ENCODE assay signal across 8 cellular contexts in genomic region chr7:141654551-141654950, GRCh38. TPM values are rescaled to one million over a fixed set of nuclear protein-coding genes. Genes with fewer than 3 reads are reported as not detected.
DNase-seq lines count a peak whose midpoint lies in the region; ATAC-seq, FAIRE-seq and TF ChIP-seq lines count a peak whose summit lies in the region.

No MANE protein-coding gene starts in this region.

- H3K36me3 ChIP-seq in colonic mucosa (no peaks in the 10 kb centered on the region), HepG2 (replicated peaks in 1 of 2; ENCODE audit: control insufficient read depth in 1 of 2, insufficient read depth in 2 of 2, low read length in 2 of 2) (peaks cover 7 to 8% of the 10 kb centered on the region in 2 experiments; a peak in 3 of 5 replicates)

- TF ChIP-seq CTCF in colonic mucosa (IDR thresholded peaks at IDR 0.05) (peak; percentile 55), HepG2 (CRISPR knock-in tag; IDR thresholded peaks at IDR 0.05) (peak; percentile 89)

- FAIRE-seq in HepG2 (lab: Jason Lieb, UNC), result peak; percentile 75

- POLR2A ChIA-PET in HepG2 (lab: Yijun Ruan, JAX), result interaction anchor here (1.0 kb wide), 1 partner anchor 48 kb away, joined by 3 read pairs; no protein-coding TSS in a partner anchor

- H3K4me2 ChIP-seq in HepG2 (ENCODE audit: low read depth, low read length), result no peak overlapping the region

- peak; percentile 62; the same call in 1 of the 2 replicates for TF ChIP-seq RAD21 in HepG2 (CRISPR knock-in tag; IDR thresholded peaks at IDR 0.05)

- BruUV-seq in HepG2 (replicated peaks; lab: Mats Ljungman, UMichigan), result no TSS peak

- ATAC-seq in GM19023 (IDR thresholded peaks at IDR 0.05; ENCODE audit: unreplicated experiment) (peak; percentile 76), HG03139 (IDR thresholded peaks at IDR 0.05; ENCODE audit: unreplicated experiment) (peak; percentile 88), HepG2 (peak; percentile 94)

- H2AFZ ChIP-seq in HepG2 (ENCODE audit: low read length), result no peak overlapping the region

- intact Hi-C loops in colonic mucosa (cut with DNase I) (no loop called here), HepG2 (cut with micrococcal nuclease; ENCODE audit: unreplicated experiment) (loop anchor here (1.0 to 5.0 kb wide), 5 partner anchors 47 to 637 kb away; partner anchors contain the start of gene SSBP1)

- no peaks in the 10 kb centered on the region; the same call in 1 of the 2 replicates for H4K20me1 ChIP-seq in HepG2 (ENCODE audit: insufficient read depth, low read length)

- H3K9me3 ChIP-seq in colonic mucosa, result no peaks in the 10 kb centered on the region
- no peaks in the 10 kb centered on the region for H3K9me3 ChIP-seq in HepG2 (ENCODE audit: low read length)

- H3K4me1 ChIP-seq in colonic mucosa (no peaks in the 10 kb centered on the region), HepG2 (ENCODE audit: insufficient read depth, low read length) (no peaks in the 10 kb centered on the region)

- in situ Hi-C loops in HepG2 (cut with HindIII; ENCODE audit: extremely low pct_ligation_motif_present, low pct_unique_long_range_greater_than_20kb), result loop anchor here (10.0 kb wide), 1 partner anchor 80 kb away; the partner anchor contains the start of gene SSBP1

- no peaks in the 10 kb centered on the region for H3K27me3 ChIP-seq in colonic mucosa
- H3K27me3 ChIP-seq in HepG2 (ENCODE audit: control insufficient read depth in 1 of 2, insufficient read depth in 2 of 2, low read length in 2 of 2), result no peaks in the 10 kb centered on the region

- TF ChIP-seq EP300 in HepG2 (IDR thresholded peaks at IDR 0.05; ENCODE audit: low read depth in 2 of 2, low read length in 2 of 2) (no peak), HepG2 (CRISPR knock-in tag; IDR thresholded peaks at IDR 0.05; ENCODE audit: borderline replicate concordance) (no peak)

- no peak overlapping the region for H3K27ac ChIP-seq in colonic mucosa
- H3K27ac ChIP-seq in HepG2 (ENCODE audit: extremely low read length, insufficient read depth, low read length), result no peak overlapping the region

- H3K9ac ChIP-seq in colonic mucosa (ENCODE audit: low read depth in 2 of 2, low read length in 2 of 2) (no peak overlapping the region), HepG2 (ENCODE audit: insufficient read depth, low read depth, low read length) (no peak overlapping the region)

- 54% methylated on average over 3 of the region's 3 CpGs for WGBS in HepG2 (ENCODE audit: low lambda C conversion rate)

- CTCF ChIA-PET in HepG2 (lab: Yijun Ruan, JAX; ENCODE audit: low intra/inter-chr PET ratio, low total read pairs), result interaction anchor here (0.8 to 2.5 kb wide), 5 partner anchors 21 to 131 kb away, joined by 3 to 16 read pairs (median 4); partner anchors contain the start of gene SSBP1

- no peak overlapping the region for H3K4me3 ChIP-seq in colonic mucosa
- no peak overlapping the region for H3K4me3 ChIP-seq in HepG2 (replicated peaks in 1 of 3; ENCODE audit: insufficient read depth in 1 of 3, low read depth in 2 of 3, low read length in 3 of 3)

- TF ChIP-seq POLR2A in HepG2 (IDR thresholded peaks at IDR 0.05; ENCODE audit: insufficient read depth in 1 of 2, low read depth in 2 of 2, low read length in 2 of 2), result no peak

- no peaks in the 10 kb centered on the region for H3K79me2 ChIP-seq in HepG2 (ENCODE audit: insufficient read depth, low read length)

- DNase-seq in AG20443 (ENCODE audit: low spot score) (peak; percentile 70), NCI-H2227 treated with DMSO at 0.1 percent for 48 hours (lab: John Stamatoyannopoulos, UW) (peak; percentile 86), colonic mucosa (peak; percentile 71), HepG2 (ENCODE audit: low spot score) (peak; percentile 70)
- DNase-seq in activated CD4-positive, CD25-positive, alpha-beta regulatory T cell treated with anti-CD3 and anti-CD28 coated beads, Interleukin-2, amount 50 U/mL, for 16 hours (ENCODE audit: low read depth, low spot score), result peak; percentile 36
- peak; percentile 23 for DNase-seq in stimulated activated CD8-positive, alpha-beta memory T cell treated with anti-CD3 and anti-CD28 coated beads, Interleukin-4, amount 100 ng/mL, for 24 hours (ENCODE audit: low read depth)

TF ChIP-seq in HepG2, 621 proteins besides CTCF, POLR2A, EP300 and RAD21 (continues in another document):
- 0 out of 2 replicates have a peak, but pooled peaks have one; percentile 21 for TF ChIP-seq ZMYM4 (CRISPR knock-in tag; IDR thresholded peaks at IDR 0.05)

RNA-seq across cellular contexts. Expression of gene DENND11, which starts 47.4 kb away (rescaled TPM):
- total RNA-seq in colonic mucosa (10 to 100 TPM; 32.3 to 38.1 TPM), HepG2 (2016; rRNA removed; fragmentation: Illumina TruSeq; extraction: Trizol) (10.5 and 12.5 TPM in 2 replicates)
- 0.91 and 1.1 TPM in 2 replicates for total RNA-seq in HepG2 (2016; cell fraction: cytosol; rRNA removed; fragmentation: Illumina TruSeq; extraction: Trizol; ENCODE audit: low read depth)
- total RNA-seq in HepG2 (2016; cell fraction: insoluble cytoplasmic fraction; rRNA removed; fragmentation: Illumina TruSeq; extraction: Trizol), result 11.0 and 11.5 TPM in 2 replicates
- 3.4 and 4.2 TPM in 2 replicates for total RNA-seq in HepG2 (2016; cell fraction: membrane; rRNA removed; fragmentation: Illumina TruSeq; extraction: Trizol)
- 14.7 and 16.1 TPM in 2 replicates for total RNA-seq in HepG2 (2016; cell fraction: nucleus; rRNA removed; fragmentation: Illumina TruSeq; extraction: Trizol)
- 7.1 and 8.6 TPM in 2 replicates for polyA plus RNA-seq in HepG2 (2011; rRNA removed)
- 3.2 and 3.4 TPM in 2 replicates for polyA plus RNA-seq in HepG2 (2011; cell fraction: cytosol; rRNA removed)
- 21.3 and 27.5 TPM in 2 replicates for polyA plus RNA-seq in HepG2 (2011; cell fraction: nucleus; rRNA removed)
- 7.6 and 8.6 TPM in 2 replicates for polyA plus RNA-seq in HepG2 (2012)
- polyA plus RNA-seq in HepG2 (2016; cell fraction: cytosol; fragmentation: Illumina TruSeq; extraction: Trizol; ENCODE audit: low read depth), result 0.69 and 0.88 TPM in 2 replicates
- 7.0 and 7.3 TPM in 2 replicates for polyA plus RNA-seq in HepG2 (2016; cell fraction: insoluble cytoplasmic fraction; fragmentation: Illumina TruSeq; extraction: Trizol; ENCODE audit: low read depth)
- polyA plus RNA-seq in HepG2 (2016; cell fraction: membrane; fragmentation: Illumina TruSeq; extraction: Trizol; ENCODE audit: low read depth), result 1.3 and 1.4 TPM in 2 replicates
- 15.7 and 16.4 TPM in 2 replicates for polyA plus RNA-seq in HepG2 (2016; cell fraction: nucleus; fragmentation: Illumina TruSeq; extraction: Trizol; ENCODE audit: insufficient read depth, low read depth)
- 11.8 and 13.6 TPM in 2 replicates for polyA minus RNA-seq in HepG2 (2011; rRNA and poly(A)+ RNA removed; ENCODE audit: low replicate concordance)
- 3.6 and 5.0 TPM in 2 replicates for polyA minus RNA-seq in HepG2 (2011; cell fraction: cytosol; rRNA and poly(A)+ RNA removed)
- 22.7 and 28.0 TPM in 2 replicates for polyA minus RNA-seq in HepG2 (2011; cell fraction: nucleus; rRNA and poly(A)+ RNA removed)

RNA-seq across cellular contexts. Expression of gene WEE2, which starts 53.6 kb away (rescaled TPM):
- total RNA-seq in colonic mucosa (not detected), HepG2 (2016; rRNA removed; fragmentation: Illumina TruSeq; extraction: Trizol) (not detected in 2 replicates)
- not detected in 2 replicates for total RNA-seq in HepG2 (2016; cell fraction: cytosol; rRNA removed; fragmentation: Illumina TruSeq; extraction: Trizol; ENCODE audit: low read depth)
- total RNA-seq in HepG2 (2016; cell fraction: insoluble cytoplasmic fraction; rRNA removed; fragmentation: Illumina TruSeq; extraction: Trizol), result not detected in 2 replicates
- total RNA-seq in HepG2 (2016; cell fraction: membrane; rRNA removed; fragmentation: Illumina TruSeq; extraction: Trizol), result not detected in 2 replicates
- not detected in 2 replicates for total RNA-seq in HepG2 (2016; cell fraction: nucleus; rRNA removed; fragmentation: Illumina TruSeq; extraction: Trizol)
- not detected in 2 replicates for polyA plus RNA-seq in HepG2 (2011; rRNA removed)
- polyA plus RNA-seq in HepG2 (2011; cell fraction: cytosol; rRNA removed), result not detected in 2 replicates
- polyA plus RNA-seq in HepG2 (2011; cell fraction: nucleus; rRNA removed), result 0.09 TPM in 1 of 2 replicates, not detected in the other
- 0.04 TPM in 1 of 2 replicates, not detected in the other for polyA plus RNA-seq in HepG2 (2012)
- polyA plus RNA-seq in HepG2 (2016; cell fraction: cytosol; fragmentation: Illumina TruSeq; extraction: Trizol; ENCODE audit: low read depth), result not detected in 2 replicates
- not detected in 2 replicates for polyA plus RNA-seq in HepG2 (2016; cell fraction: insoluble cytoplasmic fraction; fragmentation: Illumina TruSeq; extraction: Trizol; ENCODE audit: low read depth)
- polyA plus RNA-seq in HepG2 (2016; cell fraction: membrane; fragmentation: Illumina TruSeq; extraction: Trizol; ENCODE audit: low read depth), result not detected in 2 replicates
- polyA plus RNA-seq in HepG2 (2016; cell fraction: nucleus; fragmentation: Illumina TruSeq; extraction: Trizol; ENCODE audit: insufficient read depth, low read depth), result not detected in 2 replicates
- polyA minus RNA-seq in HepG2 (2011; rRNA and poly(A)+ RNA removed; ENCODE audit: low replicate concordance), result not detected in 2 replicates
- not detected in 2 replicates for polyA minus RNA-seq in HepG2 (2011; cell fraction: cytosol; rRNA and poly(A)+ RNA removed)
- 0.26 TPM in 1 of 2 replicates, not detected in the other for polyA minus RNA-seq in HepG2 (2011; cell fraction: nucleus; rRNA and poly(A)+ RNA removed)

Comparison
In these comparisons a context has a peak if more than half of its experiments do, and no peak if none do; other contexts are left out.
1. DNase-seq: peak in every context shown above with its lines; median percentile 86 in NCI-H2227 treated with DMSO at 0.1 percent for 48 hours; 71 in colonic mucosa; 70 in AG20443; 70 in HepG2; 36 in activated CD4-positive, CD25-positive, alpha-beta regulatory T cell treated with anti-CD3 and anti-CD28 coated beads, Interleukin-2, amount 50 U/mL, for 16 hours; 23 in stimulated activated CD8-positive, alpha-beta memory T cell treated with anti-CD3 and anti-CD28 coated beads, Interleukin-4, amount 100 ng/mL, for 24 hours.